12 cellular contexts compared by ENCODE assay signal in genomic region chr9:135309763-135310125, GRCh38.
A peak's percentile ranks its signal among the peaks of the same experiment; 100 is the strongest.
DNase-seq lines count a peak whose midpoint lies in the region; TF ChIP-seq lines count a peak whose summit lies in the region.
"Had no signal": no experiment of that assay in that cellular context is flagged by ENCODE, and none has a peak within 500 bp of the region (broad histone marks: within the 10 kb centered on the region; RNA-seq: fewer than 3 reads in every experiment).

No MANE protein-coding gene starts in this region.

- H3K9me3 ChIP-seq in osteoblast (ENCODE audit: low read depth, low read length): no peaks in the 10 kb centered on the region

- TF ChIP-seq CTCF in chondrocyte (IDR thresholded peaks at IDR 0.05) (no peak), osteoblast (IDR thresholded peaks at IDR 0.05; ENCODE audit: extremely low read depth, low read depth, low read length) (no peak)

- POLR2A ChIA-PET in activated CD4-positive, alpha-beta memory T cell treated with anti-CD3 and anti-CD28 coated beads, Interleukin-2, amount 10 ng/mL, durations not matched to agents 7 days and 5 days (lab: Charles Lee): no interaction called here

- H3K4me1 ChIP-seq in osteoblast (ENCODE audit: insufficient read depth, low read length): no peaks in the 10 kb centered on the region

- H3K36me3 Mint-ChIP-seq in chondrocyte (ENCODE audit: low read depth): peaks cover 7% of the 10 kb centered on the region
- no peaks in the 10 kb centered on the region for H3K36me3 Mint-ChIP-seq in activated CD4-positive, alpha-beta memory T cell treated with anti-CD3 and anti-CD28 coated beads, Interleukin-2, amount 10 ng/mL, durations not matched to agents 7 days and 5 days (ENCODE audit: low read depth)
- H3K36me3 Mint-ChIP-seq in activated CD4-positive, alpha-beta T cell treated with anti-CD3 and anti-CD28 coated beads, Interleukin-2, amount 10 ng/mL, durations not matched to agents 24 days and 14 days (ENCODE audit: low read depth): no peaks in the 10 kb centered on the region
- H3K36me3 Mint-ChIP-seq: CD4-positive, alpha-beta memory T cell had no signal

- CTCF ChIA-PET in activated CD4-positive, alpha-beta memory T cell treated with anti-CD3 and anti-CD28 coated beads, Interleukin-2, amount 10 ng/mL, durations not matched to agents 7 days and 5 days (lab: Charles Lee): no interaction called here

- DNase-seq in activated CD8-positive, alpha-beta memory T cell treated with anti-CD3 and anti-CD28 coated beads, Interleukin-2, amount 50 U/mL, for 48 hours: peak; percentile 3
- no peak for DNase-seq in activated CD8-positive, alpha-beta memory T cell treated with anti-CD3 and anti-CD28 coated beads, Interleukin-2, amount 50 U/mL, for 4 hours
- peak; percentile 85 for DNase-seq in chondrocyte (ENCODE audit: low spot score)
- peak; percentile 46 for DNase-seq in osteoblast (ENCODE audit: insufficient read length, low spot score, missing footprints)
- no peak for DNase-seq in activated CD4-positive, alpha-beta memory T cell treated with anti-CD3 and anti-CD28 coated beads, Interleukin-2, amount 10 ng/mL, durations not matched to agents 7 days and 5 days
- no peak for DNase-seq in activated CD4-positive, alpha-beta T cell treated with anti-CD3 and anti-CD28 coated beads, Interleukin-2, amount 10 ng/mL, durations not matched to agents 24 days and 14 days
- no peak for DNase-seq in COR-L47 (lab: John Stamatoyannopoulos, UW)
- DNase-seq: CD4-positive, alpha-beta memory T cell; DMS153; EL had no signal

- no peak overlapping the region for H2AFZ ChIP-seq in osteoblast (ENCODE audit: low read length)

- no peak overlapping the region for H3K4me3 Mint-ChIP-seq in chondrocyte (ENCODE audit: unreplicated experiment)
- H3K4me3 Mint-ChIP-seq in activated CD4-positive, alpha-beta memory T cell treated with anti-CD3 and anti-CD28 coated beads, Interleukin-2, amount 10 ng/mL, durations not matched to agents 7 days and 5 days: no peak overlapping the region
- H3K4me3 Mint-ChIP-seq in activated CD4-positive, alpha-beta T cell treated with anti-CD3 and anti-CD28 coated beads, Interleukin-2, amount 10 ng/mL, durations not matched to agents 24 days and 14 days: no peak overlapping the region
- H3K4me3 Mint-ChIP-seq: B cell had no signal

- no peak overlapping the region for H3K27ac ChIP-seq in osteoblast (ENCODE audit: low read depth, low read length)
- H3K27ac ChIP-seq: C4-2B had no signal

- intact Hi-C loops in activated CD4-positive, alpha-beta T cell treated with anti-CD3 and anti-CD28 coated beads, Interleukin-2, amount 10 ng/mL, durations not matched to agents 24 days and 14 days (cut with micrococcal nuclease): no loop called here

- no peaks in the 10 kb centered on the region for H3K36me3 ChIP-seq in osteoblast (ENCODE audit: insufficient read depth, low read length)

- no peaks in the 10 kb centered on the region for H4K20me1 ChIP-seq in osteoblast (ENCODE audit: insufficient read depth, low read length)

- no peak overlapping the region for H3K4me2 ChIP-seq in osteoblast (ENCODE audit: insufficient read depth, low read length)

- H3K27me3 ChIP-seq in osteoblast (ENCODE audit: insufficient read depth, low read length): no peaks in the 10 kb centered on the region

- no peaks in the 10 kb centered on the region for H3K4me1 Mint-ChIP-seq in chondrocyte (ENCODE audit: low read depth)
- no peaks in the 10 kb centered on the region for H3K4me1 Mint-ChIP-seq in activated CD4-positive, alpha-beta memory T cell treated with anti-CD3 and anti-CD28 coated beads, Interleukin-2, amount 10 ng/mL, durations not matched to agents 7 days and 5 days
- H3K4me1 Mint-ChIP-seq in activated CD4-positive, alpha-beta T cell treated with anti-CD3 and anti-CD28 coated beads, Interleukin-2, amount 10 ng/mL, durations not matched to agents 24 days and 14 days: no peaks in the 10 kb centered on the region
- H3K4me1 Mint-ChIP-seq: B cell; CD4-positive, alpha-beta memory T cell had no signal

- H3K79me2 ChIP-seq in osteoblast (ENCODE audit: insufficient read depth, low read length): no peaks in the 10 kb centered on the region

- H3K4me3 ChIP-seq in osteoblast (ENCODE audit: insufficient read depth, low read length): no peak overlapping the region

- peaks cover 18% of the 10 kb centered on the region for H3K9me3 Mint-ChIP-seq in chondrocyte (ENCODE audit: low read depth)
- no peaks in the 10 kb centered on the region for H3K9me3 Mint-ChIP-seq in activated CD4-positive, alpha-beta memory T cell treated with anti-CD3 and anti-CD28 coated beads, Interleukin-2, amount 10 ng/mL, durations not matched to agents 7 days and 5 days
- peaks cover 4% of the 10 kb centered on the region for H3K9me3 Mint-ChIP-seq in activated CD4-positive, alpha-beta T cell treated with anti-CD3 and anti-CD28 coated beads, Interleukin-2, amount 10 ng/mL, durations not matched to agents 24 days and 14 days

- H3K27me3 Mint-ChIP-seq in chondrocyte (ENCODE audit: low read depth): peaks cover 32% of the 10 kb centered on the region
- peaks cover 3% of the 10 kb centered on the region for H3K27me3 Mint-ChIP-seq in activated CD4-positive, alpha-beta memory T cell treated with anti-CD3 and anti-CD28 coated beads, Interleukin-2, amount 10 ng/mL, durations not matched to agents 7 days and 5 days
- H3K27me3 Mint-ChIP-seq in activated CD4-positive, alpha-beta T cell treated with anti-CD3 and anti-CD28 coated beads, Interleukin-2, amount 10 ng/mL, durations not matched to agents 24 days and 14 days: peaks cover 3% of the 10 kb centered on the region

- H3K27ac Mint-ChIP-seq in chondrocyte (ENCODE audit: unreplicated experiment): no peak overlapping the region
- no peak overlapping the region for H3K27ac Mint-ChIP-seq in activated CD4-positive, alpha-beta memory T cell treated with anti-CD3 and anti-CD28 coated beads, Interleukin-2, amount 10 ng/mL, durations not matched to agents 7 days and 5 days
- H3K27ac Mint-ChIP-seq in activated CD4-positive, alpha-beta T cell treated with anti-CD3 and anti-CD28 coated beads, Interleukin-2, amount 10 ng/mL, durations not matched to agents 24 days and 14 days: no peak overlapping the region
- H3K27ac Mint-ChIP-seq: B cell; CD4-positive, alpha-beta memory T cell had no signal

Comparison
In these comparisons a context has a peak if more than half of its experiments do, and no peak if none do; other contexts are left out.
1. DNase-seq: peak in activated CD8-positive, alpha-beta memory T cell treated with anti-CD3 and anti-CD28 coated beads, Interleukin-2, amount 50 U/mL, for 48 hours (single experiment), chondrocyte (single experiment) and osteoblast (single experiment); none in activated CD8-positive, alpha-beta memory T cell treated with anti-CD3 and anti-CD28 coated beads, Interleukin-2, amount 50 U/mL, for 4 hours (single experiment), activated CD4-positive, alpha-beta memory T cell treated with anti-CD3 and anti-CD28 coated beads, Interleukin-2, amount 10 ng/mL, durations not matched to agents 7 days and 5 days (single experiment), activated CD4-positive, alpha-beta T cell treated with anti-CD3 and anti-CD28 coated beads, Interleukin-2, amount 10 ng/mL, durations not matched to agents 24 days and 14 days (single experiment) and COR-L47 (single experiment).